Comparison of ENCODE assay signal across 15 cellular contexts in genomic region chr3:18419232-18419631, GRCh38. TPM values are rescaled to one million over a fixed set of nuclear protein-coding genes. Genes with fewer than 3 reads are reported as not detected.
DNase-seq lines count a peak whose midpoint lies in the region; ATAC-seq and TF ChIP-seq lines count a peak whose summit lies in the region.
"Had no signal": no experiment of that assay in that cellular context is flagged by ENCODE, and none has a peak within 500 bp of the region (broad histone marks: within the 10 kb centered on the region; RNA-seq: fewer than 3 reads in every experiment).

No MANE protein-coding gene starts in this region.

- peak overlapping the region; percentile 62 for H3K4me2 ChIP-seq in Loucy (ENCODE audit: low read depth, low read length, poor library complexity, severe bottlenecking)
- H3K4me2 ChIP-seq: BLaER1 had no signal

- peaks cover 34% of the 10 kb centered on the region for H4K20me1 ChIP-seq in Loucy (ENCODE audit: insufficient read depth, low read length, poor library complexity, severe bottlenecking)

- no peak for ATAC-seq in CD4-positive, CD25-positive, alpha-beta regulatory T cell (ENCODE audit: low read depth in 2 of 2)
- no peak for ATAC-seq in natural killer cell
- no peak for ATAC-seq in GM19395 (IDR thresholded peaks at IDR 0.05; ENCODE audit: unreplicated experiment)

- intact Hi-C loops in colonic mucosa (cut with DNase I), result no loop called here
- intact Hi-C loops in natural killer cell (cut with micrococcal nuclease), result no loop called here

- H3K36me3 ChIP-seq in CD4-positive, CD25-positive, alpha-beta regulatory T cell (ENCODE audit: control insufficient read depth, insufficient read depth, low read length), result peaks cover 21% of the 10 kb centered on the region
- peaks cover 59% of the 10 kb centered on the region for H3K36me3 ChIP-seq in Loucy (ENCODE audit: insufficient read depth, low read length)
- no peaks in the 10 kb centered on the region for H3K36me3 ChIP-seq in colonic mucosa
- no peaks in the 10 kb centered on the region for H3K36me3 ChIP-seq in SJCRH30
- H3K36me3 ChIP-seq: ovary had no signal

- peaks cover 21 to 88% (median 52%) of the 10 kb centered on the region in 4 donors for H3K4me1 Mint-ChIP-seq in CD4-positive, CD25-positive, alpha-beta regulatory T cell
- peaks cover 74 to 79% of the 10 kb centered on the region in 2 donors for H3K4me1 Mint-ChIP-seq in natural killer cell

- H3K9me3 Mint-ChIP-seq in CD4-positive, CD25-positive, alpha-beta regulatory T cell, result peaks cover 0 to 2% (median 0%) of the 10 kb centered on the region in 7 donors
- no peaks in the 10 kb centered on the region for H3K9me3 Mint-ChIP-seq in natural killer cell

- no peak for TF ChIP-seq CTCF in Loucy (conservative IDR thresholded peaks at IDR 0.05; ENCODE audit: low read length)
- TF ChIP-seq CTCF in colonic mucosa (IDR thresholded peaks at IDR 0.05), result no peak
- no peak for TF ChIP-seq CTCF in natural killer cell (IDR thresholded peaks at IDR 0.05)

- peaks cover 29% of the 10 kb centered on the region for H3K36me3 Mint-ChIP-seq in CD4-positive, CD25-positive, alpha-beta regulatory T cell
- H3K36me3 Mint-ChIP-seq in natural killer cell, result peaks cover 28% of the 10 kb centered on the region

- peaks cover 85% of the 10 kb centered on the region for H3K79me2 ChIP-seq in Loucy (ENCODE audit: insufficient read depth, low read length)

- H3K27ac Mint-ChIP-seq in CD4-positive, CD25-positive, alpha-beta regulatory T cell, result peak overlapping the region; percentile 75 to 82 (median 81)
- H3K27ac Mint-ChIP-seq in natural killer cell, result peak overlapping the region; percentile 76 to 94

- H3K27me3 Mint-ChIP-seq in CD4-positive, CD25-positive, alpha-beta regulatory T cell, result peaks cover 14% of the 10 kb centered on the region
- H3K27me3 Mint-ChIP-seq in natural killer cell (ENCODE audit: low read depth in 2 of 2), result no peaks in the 10 kb centered on the region

- H3K9me3 ChIP-seq in CD4-positive, CD25-positive, alpha-beta regulatory T cell (ENCODE audit: control insufficient read depth in 2 of 2, low read length in 2 of 2), result no peaks in the 10 kb centered on the region
- H3K9me3 ChIP-seq in Loucy (ENCODE audit: insufficient read depth, low read depth, low read length) (no peaks in the 10 kb centered on the region), colonic mucosa (no peaks in the 10 kb centered on the region), SJCRH30 (replicated peaks) (no peaks in the 10 kb centered on the region)
- H3K9me3 ChIP-seq: BLaER1, ovary, upper lobe of left lung had no signal

- no peaks in the 10 kb centered on the region; the same call in 1 of the 2 replicates for H3F3A ChIP-seq in Loucy (ENCODE audit: low read depth)

- H3K9me2 ChIP-seq in Loucy (replicated peaks; ENCODE audit: low read depth, low read length), result no peaks in the 10 kb centered on the region

- H3K4me1 ChIP-seq in CD4-positive, CD25-positive, alpha-beta regulatory T cell (ENCODE audit: control insufficient read depth, insufficient read depth, low read length, poor library complexity, severe bottlenecking), result peaks cover 33% of the 10 kb centered on the region
- H3K4me1 ChIP-seq in Loucy (ENCODE audit: insufficient read depth, low read length, poor library complexity, severe bottlenecking) (peaks cover 72% of the 10 kb centered on the region), colonic mucosa (peaks cover 8% of the 10 kb centered on the region), SJCRH30 (peaks cover 11% of the 10 kb centered on the region)

- DNase-seq in CD4-positive, CD25-positive, alpha-beta regulatory T cell, result no peak
- peak; percentile 21 for DNase-seq in colonic mucosa
- DNase-seq in natural killer cell, result no peak
- DNase-seq in SJCRH30, result no peak
- DNase-seq in Ammon's horn (ENCODE audit: low spot score), result no peak
- no peak for DNase-seq in HuH-7.5 (ENCODE audit: low spot score)
- DNase-seq: activated CD8-positive, alpha-beta memory T cell treated with anti-CD3 and anti-CD28 coated beads, Interleukin-2, amount 50 U/mL, for 48 hours; Kasumi-1; NCI-H1930; ovary; stimulated activated CD4-positive, alpha-beta T cell treated with anti-CD3 and anti-CD28 coated beads, Interleukin-15, amount 100 ng/mL, for 24 hours; upper lobe of left lung had no signal

- no peak overlapping the region for H2AFZ ChIP-seq in Loucy (ENCODE audit: low read length)

- no peaks in the 10 kb centered on the region for H3K27me3 ChIP-seq in CD4-positive, CD25-positive, alpha-beta regulatory T cell (ENCODE audit: control insufficient read depth, insufficient read depth, low read length)
- no peaks in the 10 kb centered on the region for H3K27me3 ChIP-seq in Loucy (ENCODE audit: insufficient read depth, low read length, poor library complexity, severe bottlenecking)
- H3K27me3 ChIP-seq in colonic mucosa, result no peaks in the 10 kb centered on the region
- H3K27me3 ChIP-seq in SJCRH30, result no peaks in the 10 kb centered on the region
- H3K27me3 ChIP-seq: BLaER1, ovary, upper lobe of left lung had no signal

- peak overlapping the region in 3 of 4 donors; percentile 71 to 81 (median 72) for H3K4me3 Mint-ChIP-seq in CD4-positive, CD25-positive, alpha-beta regulatory T cell
- H3K4me3 Mint-ChIP-seq in natural killer cell, result no peak overlapping the region

- H3K27ac ChIP-seq in CD4-positive, CD25-positive, alpha-beta regulatory T cell (ENCODE audit: insufficient read depth, low read length, poor library complexity, severe bottlenecking), result peak overlapping the region; percentile 16
- H3K27ac ChIP-seq in colonic mucosa (peak overlapping the region; percentile 7), SJCRH30 (no peak overlapping the region)
- H3K27ac ChIP-seq: BLaER1, ovary, upper lobe of left lung had no signal

- H3K4me3 ChIP-seq in CD4-positive, CD25-positive, alpha-beta regulatory T cell (ENCODE audit: low read depth, low read length), result peak overlapping the region; percentile 1
- H3K4me3 ChIP-seq in Loucy (ENCODE audit: low read length, poor library complexity, severe bottlenecking) (peak overlapping the region; percentile 41), colonic mucosa (no peak overlapping the region), SJCRH30 (no peak overlapping the region)
- H3K4me3 ChIP-seq: BLaER1, ovary, upper lobe of left lung had no signal

- H3K9ac ChIP-seq in Loucy (ENCODE audit: low read depth, low read length, poor library complexity, severe bottlenecking) (peak overlapping the region; percentile 18), colonic mucosa (ENCODE audit: low read depth in 2 of 2, low read length in 2 of 2) (no peak overlapping the region)
- H3K9ac ChIP-seq: BLaER1 had no signal

RNA-seq across cellular contexts. Expression of gene SATB1, which starts 5.9 kb away (rescaled TPM):
- 121 TPM for total RNA-seq in CD4-positive, CD25-positive, alpha-beta regulatory T cell
- 10 to 100 TPM; 31.8 to 75.9 (median 52.8) TPM for polyA plus RNA-seq in CD4-positive, CD25-positive, alpha-beta regulatory T cell
- total RNA-seq in colonic mucosa (10 to 100 TPM; 16.0 to 33.0 TPM), natural killer cell (100 to 1,000 TPM; 137 to 162 (median 151) TPM)
- total RNA-seq in SJCRH30 (2014; rRNA removed; shearing (Covaris generic)), result 11.5 and 17.1 TPM in 2 replicates

Comparison
In these comparisons a context has a peak if more than half of its experiments do, and no peak if none do; other contexts are left out.
1. H3K4me3 ChIP-seq: peak in CD4-positive, CD25-positive, alpha-beta regulatory T cell (single experiment) and Loucy (single experiment); none in colonic mucosa (single experiment) and SJCRH30 (single experiment).